36 cellular contexts compared by ENCODE assay signal in the genomic region with DNA sequence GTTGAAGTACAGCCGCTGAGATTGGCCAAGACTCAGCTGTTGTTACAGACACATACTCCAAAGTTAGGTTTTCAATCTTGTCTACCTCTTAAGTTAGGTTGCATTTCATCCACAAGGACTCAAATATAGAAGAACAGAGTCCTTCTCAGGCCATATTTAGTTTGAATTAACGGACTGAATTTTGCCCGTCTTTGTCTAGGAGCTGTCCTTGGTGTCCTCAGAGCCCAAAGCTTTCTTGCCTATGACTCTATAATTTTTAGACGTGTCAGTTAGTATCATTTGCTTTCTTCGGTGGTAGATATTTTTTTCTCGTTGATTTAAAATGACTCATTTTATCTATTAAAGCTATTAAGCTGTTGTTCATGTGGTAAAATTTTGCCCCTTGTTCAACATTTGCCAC.
"Had no signal": no experiment of that assay in that cellular context is flagged by ENCODE, and none has a peak within 500 bp of the region (broad histone marks: within the 10 kb centered on the region; RNA-seq: fewer than 3 reads in every experiment).

No MANE protein-coding gene starts in this region.

- DNase-seq: Karpas-422, Kasumi-1, MG63, MM.1S, MV-4-11, NCI-H1048, NCI-H1092, NCI-H1092 treated with DMSO at 0.1 percent for 48 hours, NCI-H1105, NCI-H1105 treated with DMSO at 0.1 percent for 48 hours, NCI-H1417, NCI-H1417 treated with DMSO at 0.1 percent for 48 hours, NCI-H1436, NCI-H1436 treated with DMSO at 0.1 percent for 48 hours, NCI-H146, NCI-H1694, NCI-H1694 treated with DMSO at 0.1 percent for 48 hours, NCI-H187, NCI-H187 treated with DMSO at 0.1 percent for 48 hours, NCI-H1930, NCI-H2029, NCI-H2029 treated with DMSO at 0.1 percent for 48 hours, NCI-H2081, NCI-H2081 treated with DMSO at 0.1 percent for 48 hours, NCI-H2107, NCI-H2171, NCI-H2171 treated with DMSO at 0.1 percent for 48 hours, NCI-H2227 treated with DMSO at 0.1 percent for 48 hours, NCI-H226, NCI-H345, NCI-H446, NCI-H446 treated with DMSO at 0.1 percent for 48 hours, NCI-H510A, NCI-H510A treated with DMSO at 0.1 percent for 48 hours, NCI-H524, NCI-H524 treated with DMSO at 0.1 percent for 48 hours had no signal

- H3K36me3 ChIP-seq: MG63 had no signal

- H3K9me3 ChIP-seq: MG63 had no signal

- H3K27me3 ChIP-seq: MG63 had no signal

- H3K4me3 ChIP-seq: MG63 had no signal
